In the genomic region with DNA sequence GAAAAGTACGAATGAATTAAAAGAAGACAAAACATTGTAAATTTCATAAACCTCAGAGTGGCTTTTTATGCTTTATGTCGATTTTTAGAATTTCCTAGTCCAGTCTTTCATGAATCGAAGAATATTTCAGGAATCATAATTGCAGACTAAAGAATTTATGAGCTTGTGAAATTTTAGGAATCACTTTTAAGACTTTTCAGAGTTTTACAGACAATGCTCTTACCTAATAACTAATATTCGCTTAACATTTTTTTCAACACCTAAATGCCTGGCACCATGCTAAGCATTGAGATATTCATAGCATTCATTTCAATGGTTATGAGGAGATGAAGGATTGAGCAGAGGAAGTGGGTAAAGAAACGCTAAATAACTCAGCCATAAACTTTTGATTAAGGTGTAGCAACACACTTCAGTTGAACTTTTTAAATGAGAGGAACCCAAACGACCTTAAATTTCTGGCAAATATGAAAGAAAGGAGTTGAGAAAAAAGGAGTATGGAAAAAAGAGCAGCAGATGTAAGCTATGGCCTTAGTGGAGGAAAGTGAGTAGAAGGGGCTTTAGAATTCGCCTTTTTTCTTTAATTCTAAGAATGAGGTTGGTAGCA, we compare ENCODE assay signal across 19 cellular contexts. TPM values are rescaled to one million over a fixed set of nuclear protein-coding genes. Genes with fewer than 3 reads are reported as not detected.
DNase-seq lines count a peak whose midpoint lies in the region; ATAC-seq lines count a peak whose summit lies in the region.
"Had no signal": no experiment of that assay in that cellular context is flagged by ENCODE, and none has a peak within 500 bp of the region (broad histone marks: within the 10 kb centered on the region; RNA-seq: fewer than 3 reads in every experiment).

No MANE protein-coding gene starts in this region.

- no peak for ATAC-seq in activated T-helper 17 cell treated with anti-CD3 and anti-CD28 coated beads, Interleukin-2, amount 50 U/mL, for 72 hours (replicated peaks)
- peak; percentile 34 to 41 for ATAC-seq in naive thymus-derived CD8-positive, alpha-beta T cell
- no peak for ATAC-seq in HG03097 (IDR thresholded peaks at IDR 0.05; ENCODE audit: low FRiP score, unreplicated experiment)
- ATAC-seq in HG02571 (IDR thresholded peaks at IDR 0.05; ENCODE audit: unreplicated experiment): no peak

- H3K36me3 ChIP-seq in ES-I3 (ENCODE audit: insufficient read depth, low read length) (no peaks in the 10 kb centered on the region), HUES6 (ENCODE audit: control insufficient read depth, insufficient read depth, low read length) (no peaks in the 10 kb centered on the region; the same call in 1 of the 2 replicates)
- H3K36me3 ChIP-seq: tibial nerve had no signal

- peaks cover 5% of the 10 kb centered on the region for H3K27me3 Mint-ChIP-seq in activated T-helper 17 cell treated with anti-CD3 and anti-CD28 coated beads, Interleukin-2, amount 50 U/mL, for 72 hours
- peaks cover 0 to 6% (median 0%) of the 10 kb centered on the region in 5 donors for H3K27me3 Mint-ChIP-seq in naive thymus-derived CD8-positive, alpha-beta T cell

- H3K9me3 ChIP-seq in ES-I3 (ENCODE audit: control insufficient read depth, insufficient read depth, low read length): no peaks in the 10 kb centered on the region
- no peaks in the 10 kb centered on the region for H3K9me3 ChIP-seq in HUES6 (ENCODE audit: control insufficient read depth, insufficient read depth, low read depth, low read length)
- H3K9me3 ChIP-seq: tibial nerve had no signal

- H3K36me3 Mint-ChIP-seq in activated T-helper 17 cell treated with anti-CD3 and anti-CD28 coated beads, Interleukin-2, amount 50 U/mL, for 72 hours (ENCODE audit: low read depth): no peaks in the 10 kb centered on the region
- no peaks in the 10 kb centered on the region for H3K36me3 Mint-ChIP-seq in naive thymus-derived CD8-positive, alpha-beta T cell

- no peak overlapping the region for H3K27ac Mint-ChIP-seq in activated T-helper 17 cell treated with anti-CD3 and anti-CD28 coated beads, Interleukin-2, amount 50 U/mL, for 72 hours
- peak overlapping the region; percentile 86 to 100 (median 92) for H3K27ac Mint-ChIP-seq in naive thymus-derived CD8-positive, alpha-beta T cell
- H3K27ac Mint-ChIP-seq: B cell had no signal

- H3K4me3 Mint-ChIP-seq in activated T-helper 17 cell treated with anti-CD3 and anti-CD28 coated beads, Interleukin-2, amount 50 U/mL, for 72 hours: peak overlapping the region; percentile 9
- H3K4me3 Mint-ChIP-seq in naive thymus-derived CD8-positive, alpha-beta T cell: peak overlapping the region; percentile 74 to 97 (median 88)
- H3K4me3 Mint-ChIP-seq: B cell had no signal

- POLR2A ChIA-PET in naive thymus-derived CD8-positive, alpha-beta T cell (lab: Charles Lee): interaction anchor here (0.7 to 2.6 kb wide), 3 partner anchors 78 to 634 kb away, joined by 3 to 17 read pairs (median 4); partner anchors contain the start of gene METAP2

- H3K4me1 Mint-ChIP-seq in activated T-helper 17 cell treated with anti-CD3 and anti-CD28 coated beads, Interleukin-2, amount 50 U/mL, for 72 hours: no peaks in the 10 kb centered on the region
- peaks cover 22 to 65% (median 57%) of the 10 kb centered on the region in 4 donors for H3K4me1 Mint-ChIP-seq in naive thymus-derived CD8-positive, alpha-beta T cell

- H3K9ac ChIP-seq in ES-I3 (ENCODE audit: low read depth, low read length) (peak overlapping the region; percentile 82), HUES6 (ENCODE audit: low read length) (peak overlapping the region; percentile 79)

- peak overlapping the region; percentile 86 for H3K27ac ChIP-seq in HUES6 (ENCODE audit: low read depth, low read length)
- H3K27ac ChIP-seq: hepatocyte, RWPE1, tibial nerve had no signal

- H3K4me1 ChIP-seq in ES-I3 (ENCODE audit: insufficient read depth, low read length): peaks cover 8% of the 10 kb centered on the region
- peaks cover 19% of the 10 kb centered on the region for H3K4me1 ChIP-seq in HUES6 (ENCODE audit: control insufficient read depth, insufficient read depth, low read length)
- H3K4me1 ChIP-seq: tibial nerve had no signal

- H3K4me3 ChIP-seq in HUES6 (ENCODE audit: low read depth, low read length): peak overlapping the region; percentile 89
- H3K4me3 ChIP-seq: hepatocyte, smooth muscle cell, tibial nerve had no signal

- H3K9me3 Mint-ChIP-seq in activated T-helper 17 cell treated with anti-CD3 and anti-CD28 coated beads, Interleukin-2, amount 50 U/mL, for 72 hours: no peaks in the 10 kb centered on the region
- peaks cover 0 to 6% (median 0%) of the 10 kb centered on the region in 9 donors for H3K9me3 Mint-ChIP-seq in naive thymus-derived CD8-positive, alpha-beta T cell

- peak in 3 of 10 donors; percentile 49 to 66 (median 65) for DNase-seq in naive thymus-derived CD8-positive, alpha-beta T cell
- no peak for DNase-seq in NCI-H1436 (lab: John Stamatoyannopoulos, UW)
- DNase-seq: activated CD8-positive, alpha-beta memory T cell treated with anti-CD3 and anti-CD28 coated beads, Interleukin-2, amount 50 U/mL, for 48 hours; amygdala; DMS153; effector memory CD4-positive, alpha-beta T cell; MV-4-11; NCI-H748 treated with DMSO at 0.1 percent for 48 hours; SW 1271 had no signal

- H3K27me3 ChIP-seq in HUES6 (ENCODE audit: control insufficient read depth, insufficient read depth, low read length): peaks cover 3% of the 10 kb centered on the region; the same call in 1 of the 2 replicates
- H3K27me3 ChIP-seq: tibial nerve had no signal

RNA-seq across cellular contexts. Expression of gene USP44, which starts 0.7 kb away (rescaled TPM):
- under 1 TPM; 0.82 to 0.93 TPM for total RNA-seq in activated T-helper 17 cell treated with anti-CD3 and anti-CD28 coated beads, Interleukin-2, amount 50 U/mL, for 72 hours
- 10 to 100 TPM; 20.8 to 21.1 TPM for total RNA-seq in naive thymus-derived CD8-positive, alpha-beta T cell
- 10 to 100 TPM in 2 of 3 donors, 1 to 10 TPM in 1; 9.0 to 15.8 (median 10.9) TPM for polyA plus RNA-seq in naive thymus-derived CD8-positive, alpha-beta T cell
- total RNA-seq: smooth muscle cell had no signal
- polyA plus RNA-seq: hepatocyte had no signal

Comparison
In these comparisons a context has a peak if more than half of its experiments do, and no peak if none do; other contexts are left out.
1. ATAC-seq: peak in naive thymus-derived CD8-positive, alpha-beta T cell (2 of 2); none in activated T-helper 17 cell treated with anti-CD3 and anti-CD28 coated beads, Interleukin-2, amount 50 U/mL, for 72 hours (single experiment), HG03097 (single experiment) and HG02571 (single experiment).
2. RNA of gene USP44, which starts 0.7 kb away (total RNA-seq): 20.8 to 21.1 TPM in naive thymus-derived CD8-positive, alpha-beta T cell; 0.82 to 0.93 TPM in activated T-helper 17 cell treated with anti-CD3 and anti-CD28 coated beads, Interleukin-2, amount 50 U/mL, for 72 hours; every median in the first group is over 10 times any median in the second.